ENCODE assay signal across 28 cellular contexts in the genomic region with DNA sequence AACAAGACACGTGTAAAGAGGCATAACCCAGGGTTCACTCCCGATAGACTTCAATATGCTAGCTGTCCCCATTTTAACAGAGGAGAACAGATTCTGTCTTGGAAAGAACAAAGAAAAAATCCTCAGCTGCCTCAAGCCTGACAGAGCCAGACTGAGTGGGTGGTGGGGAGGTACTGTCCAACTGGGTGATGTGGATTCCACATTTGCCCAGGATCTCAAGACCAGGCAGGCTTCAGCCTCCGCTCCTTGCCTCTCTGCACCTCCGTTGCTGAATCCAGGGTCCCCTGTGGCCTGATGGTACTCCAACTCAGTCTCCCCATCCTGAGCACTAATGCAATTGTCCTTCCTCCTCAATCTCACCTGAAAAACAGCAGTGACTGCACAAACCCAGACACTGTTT.
"Had no signal": no experiment of that assay in that cellular context is flagged by ENCODE, and none has a peak within 500 bp of the region (broad histone marks: within the 10 kb centered on the region; RNA-seq: fewer than 3 reads in every experiment).

No MANE protein-coding gene starts in this region.

- H3K27ac ChIP-seq: neutrophil, ovary, parathyroid adenoma, psoas muscle, right lobe of liver, sigmoid colon, stomach, suprapubic skin, testis, tibial artery, transverse colon, upper lobe of right lung, uterus had no signal

- H3K9ac ChIP-seq: parathyroid adenoma had no signal

- H3K36me3 ChIP-seq: neutrophil, ovary, right lobe of liver, sigmoid colon, stomach, suprapubic skin, tibial artery, transverse colon, upper lobe of right lung, uterus had no signal

- H3K27me3 ChIP-seq: ovary, right lobe of liver, testis, transverse colon, upper lobe of right lung, uterus had no signal

- H3K4me1 ChIP-seq: parathyroid adenoma, psoas muscle, right lobe of liver, sigmoid colon, stomach, suprapubic skin, testis, tibial artery, transverse colon, upper lobe of right lung, uterus had no signal

- ATAC-seq: naive thymus-derived CD4-positive, alpha-beta T cell; natural killer cell; psoas muscle; right cardiac atrium; right lobe of liver; stimulated activated effector memory CD8-positive, alpha-beta T cell treated with anti-CD3 and anti-CD28 coated beads, Interleukin-12 subunit alpha, Interleukin-12 subunit beta, amount 100 ng/mL, for 72 hours; stimulated activated naive B cell treated with anti-CD40 and anti-IgM and Interleukin-4, amounts not matched to agents 10 μg/mL and 1 μg/mL and 100 μg/mL, for 72 hours; upper lobe of right lung had no signal

- H3K9me3 ChIP-seq: neutrophil, psoas muscle, right lobe of liver, suprapubic skin, testis, tibial artery, transverse colon, upper lobe of right lung, uterus had no signal

- H3K4me3 Mint-ChIP-seq: naive thymus-derived CD4-positive, alpha-beta T cell; natural killer cell; nephron; stimulated activated effector memory CD8-positive, alpha-beta T cell treated with anti-CD3 and anti-CD28 coated beads, Interleukin-12 subunit alpha, Interleukin-12 subunit beta, amount 100 ng/mL, for 72 hours; stimulated activated naive B cell treated with anti-CD40 and anti-IgM and Interleukin-4, amounts not matched to agents 10 μg/mL and 1 μg/mL and 100 μg/mL, for 72 hours; stimulated activated naive CD8-positive, alpha-beta T cell treated with anti-CD3 and anti-CD28 coated beads, Interleukin-15, Interleukin-2, amounts not matched to agents 100 ng/mL and 50 ng/mL, for 24 hours; type B pancreatic cell had no signal

- H3K36me3 Mint-ChIP-seq: natural killer cell; stimulated activated effector memory CD8-positive, alpha-beta T cell treated with anti-CD3 and anti-CD28 coated beads, Interleukin-12 subunit alpha, Interleukin-12 subunit beta, amount 100 ng/mL, for 72 hours; stimulated activated naive B cell treated with anti-CD40 and anti-IgM and Interleukin-4, amounts not matched to agents 10 μg/mL and 1 μg/mL and 100 μg/mL, for 72 hours; type B pancreatic cell had no signal

- DNase-seq: naive thymus-derived CD4-positive, alpha-beta T cell; natural killer cell; nucleus accumbens; ovary; psoas muscle; right cardiac atrium; right lobe of liver; sigmoid colon; small intestine; stimulated activated CD4-positive, alpha-beta T cell treated with anti-CD3 and anti-CD28 coated beads, Interleukin-15, amount 100 ng/mL, for 24 hours; stimulated activated CD4-positive, alpha-beta T cell treated with anti-CD3 and anti-CD28 coated beads, Interleukin-2, amount 100 ng/mL, for 24 hours; stimulated activated CD4-positive, alpha-beta T cell treated with anti-CD3 and anti-CD28 coated beads, Interleukin-2, amount 100 ng/mL, for 48 hours; stimulated activated CD4-positive, alpha-beta T cell treated with anti-CD3 and anti-CD28 coated beads, Interleukin-4, amount 100 ng/mL, for 24 hours; stimulated activated naive B cell treated with anti-CD40 and anti-IgM and Interleukin-4, amounts not matched to agents 10 μg/mL and 1 μg/mL and 100 μg/mL, for 72 hours; stimulated activated naive CD4-positive, alpha-beta T cell treated with Interleukin-2 at 50 U/mL for 16 hours; stomach; testis; tibial artery; transverse colon; upper lobe of right lung; uterus had no signal

- H3K4me3 ChIP-seq: ovary, psoas muscle, right lobe of liver, sigmoid colon, stomach, suprapubic skin, testis, tibial artery, transverse colon, upper lobe of right lung, uterus had no signal

- H2AFZ ChIP-seq: parathyroid adenoma had no signal

- H3K79me2 ChIP-seq: parathyroid adenoma had no signal

- H3K9me3 Mint-ChIP-seq: natural killer cell; stimulated activated effector memory CD8-positive, alpha-beta T cell treated with anti-CD3 and anti-CD28 coated beads, Interleukin-12 subunit alpha, Interleukin-12 subunit beta, amount 100 ng/mL, for 72 hours; stimulated activated naive CD8-positive, alpha-beta T cell treated with anti-CD3 and anti-CD28 coated beads, Interleukin-15, Interleukin-2, amounts not matched to agents 100 ng/mL and 50 ng/mL, for 24 hours; type B pancreatic cell had no signal

- FAIRE-seq: small intestine had no signal

- H3K27ac Mint-ChIP-seq: naive thymus-derived CD4-positive, alpha-beta T cell; natural killer cell; nephron; stimulated activated effector memory CD8-positive, alpha-beta T cell treated with anti-CD3 and anti-CD28 coated beads, Interleukin-12 subunit alpha, Interleukin-12 subunit beta, amount 100 ng/mL, for 72 hours; stimulated activated naive B cell treated with anti-CD40 and anti-IgM and Interleukin-4, amounts not matched to agents 10 μg/mL and 1 μg/mL and 100 μg/mL, for 72 hours; stimulated activated naive CD8-positive, alpha-beta T cell treated with anti-CD3 and anti-CD28 coated beads, Interleukin-15, Interleukin-2, amounts not matched to agents 100 ng/mL and 50 ng/mL, for 24 hours; type B pancreatic cell had no signal

- H3K4me1 Mint-ChIP-seq: natural killer cell; nephron; stimulated activated effector memory CD8-positive, alpha-beta T cell treated with anti-CD3 and anti-CD28 coated beads, Interleukin-12 subunit alpha, Interleukin-12 subunit beta, amount 100 ng/mL, for 72 hours; stimulated activated naive B cell treated with anti-CD40 and anti-IgM and Interleukin-4, amounts not matched to agents 10 μg/mL and 1 μg/mL and 100 μg/mL, for 72 hours had no signal
